ENCODE assay signal across 1 cellular context in the genomic region with DNA sequence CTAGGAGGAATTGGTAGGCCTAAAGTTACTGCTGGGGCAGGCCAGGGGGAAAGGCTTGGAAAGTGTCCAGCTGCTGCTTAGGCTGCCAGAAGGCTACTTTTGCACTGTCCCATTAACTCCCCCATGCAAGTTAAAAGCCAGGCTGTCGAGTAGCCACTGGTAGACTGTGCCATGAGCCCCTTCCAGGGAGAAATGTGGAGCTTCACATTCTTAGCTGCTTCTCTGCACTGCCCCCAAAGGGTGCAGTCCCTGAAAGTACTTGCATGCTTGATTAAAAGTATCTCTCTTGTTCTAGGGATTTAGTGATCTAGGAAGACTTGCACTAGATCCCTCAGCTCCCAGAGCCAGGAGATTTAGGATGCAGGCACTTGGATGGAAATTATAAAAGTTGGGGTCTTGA.
TF ChIP-seq lines count a peak whose summit lies in the region.

No MANE protein-coding gene starts in this region.

TF ChIP-seq in SK-N-SH treated with all-trans-retinoic acid at 6 μM for 48 hours, 23 proteins besides CTCF, POLR2A, EP300 and RAD21 (continued from another document):
- TF ChIP-seq, protein P1, sequence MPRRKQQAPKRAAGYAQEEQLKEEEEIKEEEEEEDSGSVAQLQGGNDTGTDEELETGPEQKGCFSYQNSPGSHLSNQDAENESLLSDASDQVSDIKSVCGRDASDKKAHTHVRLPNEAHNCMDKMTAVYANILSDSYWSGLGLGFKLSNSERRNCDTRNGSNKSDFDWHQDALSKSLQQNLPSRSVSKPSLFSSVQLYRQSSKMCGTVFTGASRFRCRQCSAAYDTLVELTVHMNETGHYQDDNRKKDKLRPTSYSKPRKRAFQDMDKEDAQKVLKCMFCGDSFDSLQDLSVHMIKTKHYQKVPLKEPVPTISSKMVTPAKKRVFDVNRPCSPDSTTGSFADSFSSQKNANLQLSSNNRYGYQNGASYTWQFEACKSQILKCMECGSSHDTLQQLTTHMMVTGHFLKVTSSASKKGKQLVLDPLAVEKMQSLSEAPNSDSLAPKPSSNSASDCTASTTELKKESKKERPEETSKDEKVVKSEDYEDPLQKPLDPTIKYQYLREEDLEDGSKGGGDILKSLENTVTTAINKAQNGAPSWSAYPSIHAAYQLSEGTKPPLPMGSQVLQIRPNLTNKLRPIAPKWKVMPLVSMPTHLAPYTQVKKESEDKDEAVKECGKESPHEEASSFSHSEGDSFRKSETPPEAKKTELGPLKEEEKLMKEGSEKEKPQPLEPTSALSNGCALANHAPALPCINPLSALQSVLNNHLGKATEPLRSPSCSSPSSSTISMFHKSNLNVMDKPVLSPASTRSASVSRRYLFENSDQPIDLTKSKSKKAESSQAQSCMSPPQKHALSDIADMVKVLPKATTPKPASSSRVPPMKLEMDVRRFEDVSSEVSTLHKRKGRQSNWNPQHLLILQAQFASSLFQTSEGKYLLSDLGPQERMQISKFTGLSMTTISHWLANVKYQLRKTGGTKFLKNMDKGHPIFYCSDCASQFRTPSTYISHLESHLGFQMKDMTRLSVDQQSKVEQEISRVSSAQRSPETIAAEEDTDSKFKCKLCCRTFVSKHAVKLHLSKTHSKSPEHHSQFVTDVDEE (CRISPR knock-in tag; IDR thresholded peaks at IDR 0.05): no peak
- TF ChIP-seq ZFP30 (CRISPR knock-in tag; IDR thresholded peaks at IDR 0.05): no peak
- TF ChIP-seq SNAI2 (CRISPR knock-in tag; IDR thresholded peaks at IDR 0.05): no peak
- no peak for TF ChIP-seq CSDC2 (CRISPR knock-in tag; IDR thresholded peaks at IDR 0.05)
- no peak for TF ChIP-seq RARB (CRISPR knock-in tag; IDR thresholded peaks at IDR 0.05)
- no peak for TF ChIP-seq PPARA (CRISPR knock-in tag; IDR thresholded peaks at IDR 0.05; ENCODE audit: borderline replicate concordance)
- no peak for TF ChIP-seq OSR1 (CRISPR knock-in tag; IDR thresholded peaks at IDR 0.05)
- no peak for TF ChIP-seq ZNF8 (CRISPR knock-in tag; IDR thresholded peaks at IDR 0.05)
- no peak for TF ChIP-seq ESRRG (CRISPR knock-in tag; IDR thresholded peaks at IDR 0.05)
- no peak for TF ChIP-seq BACH2 (CRISPR knock-in tag; IDR thresholded peaks at IDR 0.05; ENCODE audit: borderline replicate concordance)
